ENCODE assay signal across 9 cellular contexts in genomic region chr15:34336947-34337556, GRCh38. TPM values are rescaled to one million over a fixed set of nuclear protein-coding genes. Genes with fewer than 3 reads are reported as not detected.
DNase-seq lines count a peak whose midpoint lies in the region; ATAC-seq and TF ChIP-seq lines count a peak whose summit lies in the region.
"Had no signal": no experiment of that assay in that cellular context is flagged by ENCODE, and none has a peak within 500 bp of the region (broad histone marks: within the 10 kb centered on the region; RNA-seq: fewer than 3 reads in every experiment).

No MANE protein-coding gene starts in this region.

- peak overlapping the region; percentile 79 for H2AFZ ChIP-seq in OCI-LY3 (ENCODE audit: low read depth, low read length)

- TF ChIP-seq CTCF in OCI-LY3 (IDR thresholded peaks at IDR 0.05; ENCODE audit: low read depth, low read length): no peak
- TF ChIP-seq CTCF in cardiac fibroblast (IDR thresholded peaks at IDR 0.05; ENCODE audit: low read depth, low read length): no peak
- no peak for TF ChIP-seq CTCF in right lobe of liver (IDR thresholded peaks at IDR 0.05)
- no peak for TF ChIP-seq CTCF in testis (IDR thresholded peaks at IDR 0.05)

- WGBS in right lobe of liver (ENCODE audit: insufficient coverage, low coverage, low lambda C conversion rate, missing lambda C conversion rate): 2% methylated on average over 19 of the region's 26 CpGs
- WGBS in testis, 2 donors: 2 to 3% methylated on average over 11 to 26 of the region's 26 CpGs

- H4K20me1 ChIP-seq in OCI-LY3 (ENCODE audit: insufficient read depth, low read length): no peaks in the 10 kb centered on the region

- peak overlapping the region; percentile 91 for H3K4me2 ChIP-seq in OCI-LY3 (ENCODE audit: low read length)

- DNase-seq in cardiac fibroblast (ENCODE audit: low read depth in 2 of 2) (no peak), right lobe of liver (peak in 1 of 3 donors; percentile 53), testis (no peak), HuH-7 (ENCODE audit: low spot score) (no peak), NCI-H774 (lab: John Stamatoyannopoulos, UW) (no peak)

- H3K79me2 ChIP-seq in OCI-LY3 (ENCODE audit: low read length): peaks cover 12% of the 10 kb centered on the region

- H3K36me3 ChIP-seq in OCI-LY3 (replicated peaks; ENCODE audit: low read depth, low read length): peaks cover 20% of the 10 kb centered on the region
- peaks cover 0 to 2% (median 0%) of the 10 kb centered on the region in 4 donors for H3K36me3 ChIP-seq in right lobe of liver
- no peaks in the 10 kb centered on the region for H3K36me3 ChIP-seq in testis (ENCODE audit: low read depth, missing control alignments)

- peak overlapping the region; percentile 72 for H3K9ac ChIP-seq in OCI-LY3 (ENCODE audit: low read length)

- H3K9me3 ChIP-seq in OCI-LY3 (ENCODE audit: insufficient read depth, low read length) (no peaks in the 10 kb centered on the region), right lobe of liver (no peaks in the 10 kb centered on the region), testis (no peaks in the 10 kb centered on the region)

- TF ChIP-seq POLR2A in right lobe of liver (IDR thresholded peaks at IDR 0.05) (no peak), testis (IDR thresholded peaks at IDR 0.05) (no peak)

- ATAC-seq in GM18498 (IDR thresholded peaks at IDR 0.05; ENCODE audit: unreplicated experiment) (peak; percentile 2), HG02571 (IDR thresholded peaks at IDR 0.05; ENCODE audit: unreplicated experiment) (peak; percentile 3), right lobe of liver (peak; percentile 23 to 45 (median 32))

- H3K27me3 ChIP-seq in OCI-LY3 (ENCODE audit: low read depth, low read length) (no peaks in the 10 kb centered on the region), right lobe of liver (no peaks in the 10 kb centered on the region), testis (no peaks in the 10 kb centered on the region)

- H3K4me1 ChIP-seq in OCI-LY3 (ENCODE audit: low read length) (peaks cover 36% of the 10 kb centered on the region), right lobe of liver (peaks cover 0 to 11% (median 0%) of the 10 kb centered on the region in 4 donors), testis (peaks cover 3% of the 10 kb centered on the region)

- intact Hi-C loops in right lobe of liver (cut with DNase I): no loop called here
- intact Hi-C loops in testis (cut with DNase I; ENCODE audit: low total_unique reads): no loop called here

- peak overlapping the region; percentile 88 for H3K4me3 ChIP-seq in OCI-LY3 (ENCODE audit: low read length)
- H3K4me3 ChIP-seq in cardiac fibroblast (replicated peaks in 1 of 2; ENCODE audit: low read depth in 2 of 2, low read length in 2 of 2): peak overlapping the region; percentile 85 to 95
- H3K4me3 ChIP-seq in right lobe of liver: peak overlapping the region; percentile 82 to 89 (median 87)
- H3K4me3 ChIP-seq in testis: peak overlapping the region; percentile 88 to 91

- H3K27ac ChIP-seq in OCI-LY3 (ENCODE audit: low read length) (peak overlapping the region; percentile 38; the same call in 1 of the 2 replicates), right lobe of liver (peak overlapping the region; percentile 82 to 91 (median 82)), testis (peak overlapping the region; percentile 79 to 92)

RNA-seq across cellular contexts. Expression of gene SLC12A6, which starts 0.5 kb away (rescaled TPM):
- total RNA-seq in right lobe of liver (10 to 100 TPM in 1 of 6 experiments, 1 to 10 TPM in 5; 5.6 to 10.9 (median 7.5) TPM), testis (10 to 100 TPM; 72.8 to 77.2 TPM)
- polyA plus RNA-seq in testis (ENCODE audit: insufficient read depth, low read depth, low replicate concordance): 106 TPM

RNA-seq across cellular contexts. Expression of gene NOP10, which starts 5.9 kb away (rescaled TPM):
- total RNA-seq in right lobe of liver (100 to 1,000 TPM in 2 of 6 experiments, 10 to 100 TPM in 4; 59.2 to 177 (median 79.2) TPM), testis (10 to 100 TPM; 75.5 to 79.8 TPM)
- polyA plus RNA-seq in testis (ENCODE audit: insufficient read depth, low read depth, low replicate concordance): 86.2 TPM

RNA-seq across cellular contexts. Expression of gene NUTM1, which starts 6.1 kb away (rescaled TPM):
- total RNA-seq in right lobe of liver (not detected), testis (10 to 100 TPM; 17.8 to 23.4 TPM)
- polyA plus RNA-seq in testis (ENCODE audit: insufficient read depth, low read depth, low replicate concordance): 39.7 TPM
- total RNA-seq: activated CD8-positive, alpha-beta memory T cell treated with anti-CD3 and anti-CD28 coated beads for 36 hours had no signal

RNA-seq across cellular contexts. Expression of gene LPCAT4, which starts 29.9 kb away (rescaled TPM):
- total RNA-seq in right lobe of liver (1 to 10 TPM; 3.2 to 6.7 (median 4.5) TPM), testis (10 to 100 TPM in 1 of 2 donors, 1 to 10 TPM in 1; 9.9 to 13.4 TPM)
- polyA plus RNA-seq in testis (ENCODE audit: insufficient read depth, low read depth, low replicate concordance): 16.1 TPM

Comparison
In these comparisons a context has a peak if more than half of its experiments do, and no peak if none do; other contexts are left out.
1. RNA of gene SLC12A6, which starts 0.5 kb away (total RNA-seq): 72.8 to 77.2 TPM in testis; 5.6 to 10.9 TPM in right lobe of liver; every median in the first group is over 4 times any median in the second.
2. RNA of gene NUTM1, which starts 6.1 kb away (total RNA-seq): 17.8 to 23.4 TPM in testis; not detected in right lobe of liver; every median in the first group is over 10 times any median in the second.
3. Peak in every context shown above with its lines, with median percentiles within 50 percentile points of each other: ATAC-seq, H3K27ac ChIP-seq and H3K4me3 ChIP-seq.